ENCODE assay signal across 16 cellular contexts in genomic region chr11:769887-770641, GRCh38. TPM values are rescaled to one million over a fixed set of nuclear protein-coding genes. Genes with fewer than 3 reads are reported as not detected.
A peak's percentile ranks its signal among the peaks of the same experiment; 100 is the strongest.
DNase-seq lines count a peak whose midpoint lies in the region; ATAC-seq and TF ChIP-seq lines count a peak whose summit lies in the region.
"Had no signal": no experiment of that assay in that cellular context is flagged by ENCODE, and none has a peak within 500 bp of the region (broad histone marks: within the 10 kb centered on the region; RNA-seq: fewer than 3 reads in every experiment).

No MANE protein-coding gene starts in this region.

- H3K4me1 ChIP-seq in OCI-LY7 (ENCODE audit: insufficient read depth, low read length, poor library complexity, severe bottlenecking): peaks cover 3% of the 10 kb centered on the region

- no peak for TF ChIP-seq CTCF in Calu3 (IDR thresholded peaks at IDR 0.05; ENCODE audit: unreplicated experiment)
- no peak for TF ChIP-seq CTCF in OCI-LY7 (conservative IDR thresholded peaks at IDR 0.05; ENCODE audit: low read length)
- TF ChIP-seq CTCF in glutamatergic neuron (IDR thresholded peaks at IDR 0.05; ENCODE audit: partially characterized antibody, unreplicated experiment): no peak

- no peak overlapping the region for H2AFZ ChIP-seq in OCI-LY7 (ENCODE audit: low read length)
- H2AFZ ChIP-seq: GM23248, PC-9 had no signal

- POLR2A ChIA-PET in OCI-LY7 (lab: Charles Lee): no interaction called here

- H3K27ac ChIP-seq in OCI-LY7 (ENCODE audit: low read depth, low read length, poor library complexity, severe bottlenecking): no peak overlapping the region
- H3K27ac ChIP-seq: GM23248, PC-9 had no signal

- H3K4me3 Mint-ChIP-seq in Calu3 (ENCODE audit: low read depth, unreplicated experiment) (no peak overlapping the region), glutamatergic neuron (ENCODE audit: unreplicated experiment) (no peak overlapping the region)

- no peaks in the 10 kb centered on the region for H4K20me1 ChIP-seq in OCI-LY7 (ENCODE audit: insufficient read depth, low read length)

- DNase-seq in Calu3 (no peak), OCI-LY7 (ENCODE audit: low spot score) (no peak), glutamatergic neuron (no peak), left lobe of liver (ENCODE audit: low spot score) (no peak)
- DNase-seq: AML-193, DMS79, GM23248, NCI-H146, NCI-H226, NCI-H526 treated with DMSO at 0.1 percent for 48 hours, PC-9, Right ventricle myocardium superior, SK-N-SH had no signal

- no peaks in the 10 kb centered on the region for H3K9me3 Mint-ChIP-seq in Calu3 (ENCODE audit: low read depth, unreplicated experiment)
- H3K9me3 Mint-ChIP-seq in glutamatergic neuron (ENCODE audit: unreplicated experiment): peaks cover 4% of the 10 kb centered on the region

- H3K9me2 ChIP-seq in OCI-LY7 (ENCODE audit: insufficient read depth, low read length): no peaks in the 10 kb centered on the region
- H3K9me2 ChIP-seq: SK-N-SH had no signal

- H3K27ac Mint-ChIP-seq in Calu3 (ENCODE audit: unreplicated experiment) (no peak overlapping the region), glutamatergic neuron (ENCODE audit: unreplicated experiment) (peak overlapping the region; percentile 55)

- intact Hi-C loops in Calu3 (cut with micrococcal nuclease; ENCODE audit: unreplicated experiment): no loop called here
- intact Hi-C loops in OCI-LY7 (cut with micrococcal nuclease; ENCODE audit: unreplicated experiment): no loop called here

- peaks cover 88% of the 10 kb centered on the region for H3K36me3 ChIP-seq in OCI-LY7 (ENCODE audit: insufficient read depth, low read length)

- H3K4me2 ChIP-seq in OCI-LY7 (ENCODE audit: low read length): no peak overlapping the region
- H3K4me2 ChIP-seq: PC-9, SK-N-SH had no signal

- H3K79me2 ChIP-seq in OCI-LY7 (ENCODE audit: insufficient read depth, low read depth, low read length): peaks cover 14% of the 10 kb centered on the region

- H3K4me1 Mint-ChIP-seq in Calu3 (ENCODE audit: low read depth, unreplicated experiment): peaks cover 3% of the 10 kb centered on the region
- H3K4me1 Mint-ChIP-seq in glutamatergic neuron (ENCODE audit: low read depth, unreplicated experiment): peaks cover 3% of the 10 kb centered on the region

- H3K4me3 ChIP-seq in OCI-LY7 (ENCODE audit: low read depth, low read length, poor library complexity, severe bottlenecking): no peak overlapping the region
- H3K4me3 ChIP-seq: GM23248, PC-9 had no signal

- H3K36me3 Mint-ChIP-seq in Calu3 (ENCODE audit: insufficient read depth, unreplicated experiment): peaks cover 66% of the 10 kb centered on the region
- H3K36me3 Mint-ChIP-seq in glutamatergic neuron (ENCODE audit: unreplicated experiment): no peaks in the 10 kb centered on the region

- BruUV-seq in Calu3 (replicated peaks; lab: Mats Ljungman, UMichigan) (TSS peak; percentile 18), OCI-LY7 (replicated peaks; lab: Mats Ljungman, UMichigan) (TSS peak; percentile 55)

- H3K9me3 ChIP-seq in OCI-LY7 (ENCODE audit: low read length): no peaks in the 10 kb centered on the region
- H3K9me3 ChIP-seq: SK-N-SH had no signal

- ATAC-seq in HG03139 (IDR thresholded peaks at IDR 0.05; ENCODE audit: unreplicated experiment) (no peak), left lobe of liver (no peak)
- no peak for ATAC-seq in activated CD4-positive, CD25-positive, alpha-beta regulatory T cell treated with anti-CD3 and anti-CD28 coated beads, Interleukin-2, amount 50 U/mL, for 24 hours

- H3K27me3 Mint-ChIP-seq in Calu3 (ENCODE audit: unreplicated experiment) (no peaks in the 10 kb centered on the region), glutamatergic neuron (ENCODE audit: unreplicated experiment) (no peaks in the 10 kb centered on the region)

- CTCF ChIA-PET in Calu3 (lab: Charles Lee) (no interaction called here), OCI-LY7 (lab: Charles Lee; ENCODE audit: unreplicated experiment) (no interaction called here)

RNA-seq across cellular contexts. Expression of gene GATD1, which starts 7.2 kb away (rescaled TPM):
- total RNA-seq in Calu3 (2022): 73.8 and 83.3 TPM in 2 replicates
- 73.3 and 109 TPM in 2 replicates for total RNA-seq in OCI-LY7 (2014; rRNA removed; shearing (Covaris generic))
- total RNA-seq in OCI-LY7 (2022): 117 and 141 TPM in 2 replicates
- 67.5 TPM for total RNA-seq in glutamatergic neuron (ENCODE audit: unreplicated experiment)
- total RNA-seq in left lobe of liver: 31.7 TPM

RNA-seq across cellular contexts. Expression of gene CEND1, which starts 19.8 kb away (rescaled TPM):
- total RNA-seq in Calu3 (2022) (not detected in 2 replicates), OCI-LY7 (2022) (25.6 and 32.5 TPM in 2 replicates), glutamatergic neuron (ENCODE audit: unreplicated experiment) (58.7 TPM), left lobe of liver (0.43 TPM)
- total RNA-seq in OCI-LY7 (2014; rRNA removed; shearing (Covaris generic)): 17.5 and 17.6 TPM in 2 replicates
- total RNA-seq: HT-29, PC-9 had no signal

RNA-seq across cellular contexts. Expression of gene TALDO1, which starts 22.8 kb away (rescaled TPM):
- total RNA-seq in Calu3 (2022): 359 and 379 TPM in 2 replicates
- total RNA-seq in OCI-LY7 (2014; rRNA removed; shearing (Covaris generic)): 209 and 226 TPM in 2 replicates
- 172 and 195 TPM in 2 replicates for total RNA-seq in OCI-LY7 (2022)
- 182 TPM for total RNA-seq in glutamatergic neuron (ENCODE audit: unreplicated experiment)
- 147 TPM for total RNA-seq in left lobe of liver

RNA-seq across cellular contexts. Expression of gene SLC25A22, which starts 28.0 kb away (rescaled TPM):
- total RNA-seq in Calu3 (2022) (44.5 and 53.6 TPM in 2 replicates), OCI-LY7 (2022) (46.2 and 50.9 TPM in 2 replicates), glutamatergic neuron (ENCODE audit: unreplicated experiment) (93.9 TPM), left lobe of liver (51.4 TPM)
- total RNA-seq in OCI-LY7 (2014; rRNA removed; shearing (Covaris generic)): 22.7 and 30.8 TPM in 2 replicates

RNA-seq across cellular contexts. Expression of gene PIDD1, which starts 35.0 kb away (rescaled TPM):
- total RNA-seq in Calu3 (2022): 15.9 and 16.3 TPM in 2 replicates
- total RNA-seq in OCI-LY7 (2014; rRNA removed; shearing (Covaris generic)): 31.2 and 33.6 TPM in 2 replicates
- total RNA-seq in OCI-LY7 (2022): 47.7 and 49.1 TPM in 2 replicates
- total RNA-seq in glutamatergic neuron (ENCODE audit: unreplicated experiment): 37.0 TPM
- 14.9 TPM for total RNA-seq in left lobe of liver

Comparison
In these comparisons a context has a peak if more than half of its experiments do, and no peak if none do; other contexts are left out.
1. RNA of gene CEND1, which starts 19.8 kb away (total RNA-seq): 58.7 TPM in glutamatergic neuron (single experiment) and 17.5 to 32.5 TPM in OCI-LY7; 0.43 TPM in left lobe of liver (single experiment) and not detected in Calu3; every median in the first group is over 10 times any median in the second.